Comparison of ENCODE assay signal across 8 cellular contexts in genomic region chr10:71708301-71708703, GRCh38. TPM values are rescaled to one million over a fixed set of nuclear protein-coding genes. Genes with fewer than 3 reads are reported as not detected.
A peak's percentile ranks its signal among the peaks of the same experiment; 100 is the strongest.
DNase-seq lines count a peak whose midpoint lies in the region; ATAC-seq and FAIRE-seq lines count a peak whose summit lies in the region.

No MANE protein-coding gene starts in this region.

- H3K27ac ChIP-seq in right cardiac atrium (ENCODE audit: low read length), result no peak overlapping the region
- H3K27ac ChIP-seq in small intestine (ENCODE audit: low read depth in 1 of 2, low read length in 1 of 2), result no peak overlapping the region

- WGBS in right cardiac atrium, result 17% methylated on average over 10 of the region's 10 CpGs
- WGBS in small intestine, 3 donors, result 12 to 15% (median 15%) methylated on average over 10 of the region's 10 CpGs

- H3K4me1 ChIP-seq in right cardiac atrium (ENCODE audit: control insufficient read depth, insufficient read depth, low read length) (peaks cover 5% of the 10 kb centered on the region), small intestine (ENCODE audit: control insufficient read depth in 2 of 2, insufficient read depth in 1 of 2, low read depth in 1 of 2, low read length in 1 of 2) (no peaks in the 10 kb centered on the region)

- H3K9me3 ChIP-seq in right cardiac atrium (ENCODE audit: control insufficient read depth, low read length) (no peaks in the 10 kb centered on the region), small intestine (ENCODE audit: control insufficient read depth, low read depth) (no peaks in the 10 kb centered on the region)

- H3K27me3 ChIP-seq in H7 (ENCODE audit: control insufficient read depth, insufficient read depth, low read length) (no peaks in the 10 kb centered on the region), right cardiac atrium (ENCODE audit: control insufficient read depth, insufficient read depth) (no peaks in the 10 kb centered on the region), small intestine (ENCODE audit: control insufficient read depth in 2 of 2, insufficient read depth in 2 of 2, low read length in 2 of 2) (no peaks in the 10 kb centered on the region)

- intact Hi-C loops in right cardiac atrium (cut with DNase I), result loop anchor here (5.0 to 10.0 kb wide), 3 partner anchors 311 to 324 kb away; partner anchors contain the start of gene CDH23 (in 1 of the 4)

- ATAC-seq in right cardiac atrium, result peak; percentile 7 to 37
- no peak for ATAC-seq in HG02623 (IDR thresholded peaks at IDR 0.05; ENCODE audit: unreplicated experiment)
- no peak for ATAC-seq in HG03520 (IDR thresholded peaks at IDR 0.05; ENCODE audit: unreplicated experiment)

- DNase-seq in Ammon's horn (ENCODE audit: low spot score) (peak; percentile 79), H7 (peak; percentile 95), T follicular helper cell (ENCODE audit: low read depth) (peak; percentile 47), amygdala (lab: John Stamatoyannopoulos, UW) (peak in 41 of 56 donors; percentile 14 to 75 (median 44)), right cardiac atrium (peak; percentile 65 to 88 (median 88)), small intestine (peak; percentile 36)

- FAIRE-seq in small intestine (lab: Jason Lieb, UNC), result no peak

- H3K4me3 ChIP-seq in H7 (ENCODE audit: insufficient read depth, low read depth, low read length) (no peak overlapping the region), right cardiac atrium (ENCODE audit: low read length) (no peak overlapping the region), small intestine (ENCODE audit: low read depth in 1 of 2, low read length in 2 of 2) (peak overlapping the region in 1 of 2 donors; percentile 38)

- H3K36me3 ChIP-seq in H7 (replicated peaks; ENCODE audit: control insufficient read depth, insufficient read depth, low read length) (no peaks in the 10 kb centered on the region), small intestine (ENCODE audit: control insufficient read depth in 2 of 2, insufficient read depth in 2 of 2, low read length in 2 of 2) (no peaks in the 10 kb centered on the region)

RNA-seq across cellular contexts. Expression of gene C10orf105, which starts 11.3 kb away (rescaled TPM):
- total RNA-seq in H7 (2014; rRNA removed; shearing (Covaris generic)), result 0.17 and 0.18 TPM in 2 replicates
- total RNA-seq in right cardiac atrium, result under 1 TPM in 3 of 4 donors, not detected in 1; 0.14 to 0.36 (median 0.24) TPM
- polyA plus RNA-seq in right cardiac atrium (0.09 TPM), small intestine (under 1 TPM in 1 of 3 donors, not detected in 2; 0.06 TPM)

Comparison
In these comparisons a context has a peak if more than half of its experiments do, and no peak if none do; other contexts are left out.
1. DNase-seq: peak in every context shown above with its lines; median percentile 95 in H7; 88 in right cardiac atrium; 79 in Ammon's horn; 47 in T follicular helper cell; 44 in amygdala; 36 in small intestine.
2. ATAC-seq: peak in right cardiac atrium (2 of 2); none in HG02623 (single experiment) and HG03520 (single experiment).